In the genomic region with DNA sequence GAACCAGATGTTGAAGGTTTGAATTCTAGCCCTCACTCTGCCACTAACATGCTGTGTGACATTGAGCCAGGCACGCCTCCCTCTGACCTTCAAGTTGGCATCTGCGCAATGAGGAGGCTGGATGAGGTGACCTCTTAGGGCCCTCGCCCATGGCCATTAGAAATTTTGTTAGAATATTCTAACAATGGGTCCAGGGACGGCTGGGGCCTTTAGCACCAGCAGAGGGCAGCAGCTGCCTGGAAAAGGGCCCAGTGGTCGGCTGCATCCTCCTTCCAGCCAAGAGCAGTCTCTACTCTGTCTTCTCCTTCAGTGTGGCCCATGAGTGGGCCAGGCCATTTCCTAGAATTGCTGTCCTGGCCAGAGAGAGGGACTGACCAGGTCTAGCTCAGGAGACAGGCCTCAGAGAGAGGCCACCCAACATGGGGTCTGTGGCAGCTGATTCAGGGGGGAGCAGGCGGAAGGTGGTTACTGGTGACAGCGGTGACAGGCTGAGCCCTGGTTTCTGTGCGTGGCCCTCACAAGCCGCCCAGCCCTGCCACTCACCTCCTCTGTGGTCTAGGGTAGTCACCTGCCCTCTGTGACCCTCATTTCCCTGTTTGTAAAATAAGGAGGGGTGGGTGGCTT, we compare ENCODE assay signal across 8 cellular contexts.
DNase-seq lines count a peak whose midpoint lies in the region; ATAC-seq and TF ChIP-seq lines count a peak whose summit lies in the region.

No MANE protein-coding gene starts in this region.

- no peaks in the 10 kb centered on the region for H3K27me3 ChIP-seq in adipocyte (replicated peaks; ENCODE audit: control insufficient read depth, insufficient read depth, low read length)

- peaks cover 62% of the 10 kb centered on the region for H3K36me3 ChIP-seq in adipocyte (ENCODE audit: control insufficient read depth, insufficient read depth, low read length, severe bottlenecking)

- ATAC-seq in HG02763 (IDR thresholded peaks at IDR 0.05; ENCODE audit: unreplicated experiment) (no peak), GM21367 (IDR thresholded peaks at IDR 0.05; ENCODE audit: unreplicated experiment) (no peak)

- H3K9me3 ChIP-seq in adipocyte (ENCODE audit: control insufficient read depth, low read length), result no peaks in the 10 kb centered on the region

- peak; percentile 73 for TF ChIP-seq CTCF in GM12874 (IDR thresholded peaks at IDR 0.05; ENCODE audit: insufficient read depth, low read depth, low read length)

- no peak overlapping the region for H3K4me3 ChIP-seq in adipocyte (ENCODE audit: low read length)

- no peak overlapping the region for H3K9ac ChIP-seq in adipocyte (ENCODE audit: low read length)

- H3K4me1 ChIP-seq in adipocyte (ENCODE audit: control insufficient read depth, insufficient read depth, low read length), result no peaks in the 10 kb centered on the region

- peak; percentile 76 for DNase-seq in AG08395 (ENCODE audit: low spot score)
- DNase-seq in NCI-H446 treated with DMSO at 0.1 percent for 48 hours (lab: John Stamatoyannopoulos, UW), result peak; percentile 27
- peak; percentile 70 for DNase-seq in adipocyte (ENCODE audit: low read depth)
- peak; percentile 82 for DNase-seq in hepatic stellate cell (ENCODE audit: low spot score)
- peak; percentile 51 for DNase-seq in stimulated activated CD4-positive, alpha-beta T cell treated with anti-CD3 and anti-CD28 coated beads, Interleukin-15, amount 100 ng/mL, for 24 hours

Comparison
In these comparisons a context has a peak if more than half of its experiments do, and no peak if none do; other contexts are left out.
1. DNase-seq: peak in every context shown above with its lines; median percentile 82 in hepatic stellate cell; 76 in AG08395; 70 in adipocyte; 51 in stimulated activated CD4-positive, alpha-beta T cell treated with anti-CD3 and anti-CD28 coated beads, Interleukin-15, amount 100 ng/mL, for 24 hours; 27 in NCI-H446 treated with DMSO at 0.1 percent for 48 hours.